In the genomic region with DNA sequence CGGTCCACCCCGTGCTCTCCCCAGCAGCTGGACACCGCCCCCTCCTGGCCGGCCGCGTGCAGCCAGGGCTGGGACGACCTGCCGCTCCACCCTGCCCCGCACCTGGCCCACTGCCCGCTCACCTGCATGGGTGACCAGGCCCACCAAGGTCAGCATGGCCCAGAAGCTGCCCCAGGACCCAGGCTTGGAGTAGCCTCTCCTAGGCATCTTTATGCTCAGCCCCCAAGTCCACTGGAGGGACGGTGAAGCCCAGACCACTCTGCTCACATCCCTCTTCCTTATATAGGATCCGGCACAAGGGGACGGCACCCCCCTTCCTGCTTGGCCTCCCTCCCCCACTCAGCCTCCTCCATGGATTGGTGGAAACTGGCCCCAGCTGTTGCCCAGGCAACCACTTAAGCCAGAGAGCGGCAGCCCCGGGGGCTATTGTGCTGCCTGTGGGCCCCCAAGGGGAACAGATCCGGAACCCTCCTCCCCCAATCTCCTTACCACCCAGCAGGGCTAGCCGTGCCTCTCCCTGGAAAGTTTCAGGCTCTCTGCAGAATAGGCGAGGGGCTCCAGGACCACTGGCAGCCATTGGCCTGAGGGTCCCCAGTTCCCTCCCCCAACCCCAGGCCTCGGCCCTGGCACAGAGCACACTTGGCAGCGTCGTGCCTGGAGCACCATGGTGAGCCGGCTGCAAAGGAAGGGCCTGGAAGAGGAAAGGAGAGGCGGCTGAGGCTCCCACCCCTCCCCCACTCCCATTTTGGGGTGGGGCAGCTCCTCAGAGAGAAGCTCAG, we compare ENCODE assay signal across 1 cellular context.
TF ChIP-seq lines count a peak whose summit lies in the region.

A gene with protein sequence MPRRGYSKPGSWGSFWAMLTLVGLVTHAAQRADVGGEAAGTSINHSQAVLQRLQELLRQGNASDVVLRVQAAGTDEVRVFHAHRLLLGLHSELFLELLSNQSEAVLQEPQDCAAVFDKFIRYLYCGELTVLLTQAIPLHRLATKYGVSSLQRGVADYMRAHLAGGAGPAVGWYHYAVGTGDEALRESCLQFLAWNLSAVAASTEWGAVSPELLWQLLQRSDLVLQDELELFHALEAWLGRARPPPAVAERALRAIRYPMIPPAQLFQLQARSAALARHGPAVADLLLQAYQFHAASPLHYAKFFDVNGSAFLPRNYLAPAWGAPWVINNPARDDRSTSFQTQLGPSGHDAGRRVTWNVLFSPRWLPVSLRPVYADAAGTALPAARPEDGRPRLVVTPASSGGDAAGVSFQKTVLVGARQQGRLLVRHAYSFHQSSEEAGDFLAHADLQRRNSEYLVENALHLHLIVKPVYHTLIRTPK (minus strand): TSS at position 256 of the 779 bp plus-strand sequence. CDS start 49 bp downstream, at position 207.

TF ChIP-seq in liver, 16 proteins besides CTCF, POLR2A, EP300 and RAD21 (continued from another document):
- TF ChIP-seq, protein P1, sequence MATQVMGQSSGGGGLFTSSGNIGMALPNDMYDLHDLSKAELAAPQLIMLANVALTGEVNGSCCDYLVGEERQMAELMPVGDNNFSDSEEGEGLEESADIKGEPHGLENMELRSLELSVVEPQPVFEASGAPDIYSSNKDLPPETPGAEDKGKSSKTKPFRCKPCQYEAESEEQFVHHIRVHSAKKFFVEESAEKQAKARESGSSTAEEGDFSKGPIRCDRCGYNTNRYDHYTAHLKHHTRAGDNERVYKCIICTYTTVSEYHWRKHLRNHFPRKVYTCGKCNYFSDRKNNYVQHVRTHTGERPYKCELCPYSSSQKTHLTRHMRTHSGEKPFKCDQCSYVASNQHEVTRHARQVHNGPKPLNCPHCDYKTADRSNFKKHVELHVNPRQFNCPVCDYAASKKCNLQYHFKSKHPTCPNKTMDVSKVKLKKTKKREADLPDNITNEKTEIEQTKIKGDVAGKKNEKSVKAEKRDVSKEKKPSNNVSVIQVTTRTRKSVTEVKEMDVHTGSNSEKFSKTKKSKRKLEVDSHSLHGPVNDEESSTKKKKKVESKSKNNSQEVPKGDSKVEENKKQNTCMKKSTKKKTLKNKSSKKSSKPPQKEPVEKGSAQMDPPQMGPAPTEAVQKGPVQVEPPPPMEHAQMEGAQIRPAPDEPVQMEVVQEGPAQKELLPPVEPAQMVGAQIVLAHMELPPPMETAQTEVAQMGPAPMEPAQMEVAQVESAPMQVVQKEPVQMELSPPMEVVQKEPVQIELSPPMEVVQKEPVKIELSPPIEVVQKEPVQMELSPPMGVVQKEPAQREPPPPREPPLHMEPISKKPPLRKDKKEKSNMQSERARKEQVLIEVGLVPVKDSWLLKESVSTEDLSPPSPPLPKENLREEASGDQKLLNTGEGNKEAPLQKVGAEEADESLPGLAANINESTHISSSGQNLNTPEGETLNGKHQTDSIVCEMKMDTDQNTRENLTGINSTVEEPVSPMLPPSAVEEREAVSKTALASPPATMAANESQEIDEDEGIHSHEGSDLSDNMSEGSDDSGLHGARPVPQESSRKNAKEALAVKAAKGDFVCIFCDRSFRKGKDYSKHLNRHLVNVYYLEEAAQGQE (IDR thresholded peaks at IDR 0.05), result no peak
- TF ChIP-seq TAF1 (conservative IDR thresholded peaks at IDR 0.05), result no peak
- no peak for TF ChIP-seq HNF4A (conservative IDR thresholded peaks at IDR 0.05)
- TF ChIP-seq, protein P2, sequence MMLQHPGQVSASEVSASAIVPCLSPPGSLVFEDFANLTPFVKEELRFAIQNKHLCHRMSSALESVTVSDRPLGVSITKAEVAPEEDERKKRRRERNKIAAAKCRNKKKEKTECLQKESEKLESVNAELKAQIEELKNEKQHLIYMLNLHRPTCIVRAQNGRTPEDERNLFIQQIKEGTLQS (IDR thresholded peaks at IDR 0.05), result no peak
- TF ChIP-seq, protein P3, sequence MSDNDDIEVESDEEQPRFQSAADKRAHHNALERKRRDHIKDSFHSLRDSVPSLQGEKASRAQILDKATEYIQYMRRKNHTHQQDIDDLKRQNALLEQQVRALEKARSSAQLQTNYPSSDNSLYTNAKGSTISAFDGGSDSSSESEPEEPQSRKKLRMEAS (IDR thresholded peaks at IDR 0.05), result no peak
- no peak for TF ChIP-seq GABPA (IDR thresholded peaks at IDR 0.05 in 1 of 2, conservative IDR thresholded peaks at IDR 0.05 in 1 of 2)
